23 cellular contexts compared by ENCODE assay signal in the genomic region with DNA sequence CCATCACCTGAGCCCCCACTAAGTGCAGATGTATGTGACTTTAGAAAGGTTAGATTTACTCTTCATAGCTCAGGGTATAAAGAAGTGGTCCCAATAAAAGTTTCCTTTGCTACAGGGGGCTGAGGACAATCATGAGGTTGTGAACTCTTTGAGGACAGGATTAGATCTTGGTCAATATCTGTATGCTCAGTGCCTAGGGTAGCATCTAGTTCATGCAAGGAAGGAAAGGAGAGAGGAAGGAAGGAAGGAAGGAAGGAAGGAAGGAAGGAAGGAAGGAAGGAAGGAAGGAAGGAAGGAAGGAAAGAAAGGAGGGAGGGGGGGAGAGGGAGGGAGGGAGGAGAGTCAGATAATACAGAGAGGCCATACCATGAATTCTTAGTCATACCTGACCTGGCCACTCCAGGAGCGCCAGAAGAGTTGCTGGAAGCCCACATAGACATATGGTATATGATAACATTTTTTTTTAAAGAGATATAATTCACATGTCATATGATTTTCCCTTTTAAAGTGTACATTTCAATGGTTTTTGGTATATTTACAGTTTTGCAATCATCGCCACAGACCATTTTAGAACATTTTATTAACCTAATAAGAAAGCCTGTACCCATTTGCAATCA.
"Had no signal": no experiment of that assay in that cellular context is flagged by ENCODE, and none has a peak within 500 bp of the region (broad histone marks: within the 10 kb centered on the region; RNA-seq: fewer than 3 reads in every experiment).

No MANE protein-coding gene starts in this region.

- H3K79me2 ChIP-seq: parathyroid adenoma had no signal

- H3K36me3 ChIP-seq: upper lobe of left lung, vagina had no signal

- H3K9ac ChIP-seq: parathyroid adenoma had no signal

- H3K27me3 ChIP-seq: gastroesophageal sphincter, spleen, testis, upper lobe of left lung, vagina had no signal

- ATAC-seq: gastroesophageal sphincter, psoas muscle had no signal

- DNase-seq: activated B cell treated with CpG ODN at 0.5 μM for 24 hours; activated CD4-positive, alpha-beta T cell treated with anti-CD3 and anti-CD28 coated beads, Interleukin-2, amount 50 U/mL, for 1 hour; activated CD8-positive, alpha-beta T cell treated with anti-CD3 and anti-CD28 coated beads for 36 hours; activated naive CD8-positive, alpha-beta T cell treated with anti-CD3 and anti-CD28 coated beads, Interleukin-2, amount 50 U/mL, for 24 hours; activated T-cell treated with anti-CD3 and anti-CD28 coated beads, Interleukin-2, amount 50 U/mL, for 4 hours; amygdala; dermis blood vessel endothelial cell; effector CD4-positive, alpha-beta T cell; hippocampal formation; midbrain; naive thymus-derived CD4-positive, alpha-beta T cell; occipital lobe; psoas muscle; spleen; stimulated activated naive CD4-positive, alpha-beta T cell treated with Interleukin-2 at 50 U/mL for 16 hours; T-helper 2 cell; testis; upper lobe of left lung had no signal

- FAIRE-seq: colon, endometrium had no signal

- H3K4me3 ChIP-seq: gastroesophageal sphincter, psoas muscle, spleen, testis, upper lobe of left lung, vagina had no signal

- H3K9me3 ChIP-seq: gastroesophageal sphincter, psoas muscle, spleen, testis, upper lobe of left lung, vagina had no signal

- H2AFZ ChIP-seq: parathyroid adenoma had no signal

- H3K27ac ChIP-seq: gastroesophageal sphincter, parathyroid adenoma, psoas muscle, spleen, testis, upper lobe of left lung, vagina had no signal
